Comparison of ENCODE assay signal across 9 cellular contexts in the genomic region with DNA sequence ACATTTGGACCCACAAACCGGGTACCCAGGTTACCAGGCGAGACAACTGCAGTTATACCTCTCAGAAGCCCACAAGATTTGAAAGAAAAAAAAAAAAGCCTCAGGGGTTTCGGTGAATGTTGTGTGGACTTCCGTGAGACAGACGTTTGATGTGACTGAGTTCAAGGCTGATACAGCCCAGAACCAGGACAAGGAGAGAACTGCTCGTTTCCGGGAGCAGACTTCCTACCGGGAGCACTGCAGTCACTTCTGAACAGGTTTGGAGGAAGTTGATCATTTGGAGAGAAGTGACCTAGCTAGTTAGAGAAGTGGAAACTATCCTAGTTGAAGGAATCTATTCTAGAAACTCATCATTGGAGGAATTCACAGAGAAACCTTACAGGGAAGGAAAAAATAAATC. TPM values are rescaled to one million over a fixed set of nuclear protein-coding genes. Genes with fewer than 3 reads are reported as not detected.
DNase-seq lines count a peak whose midpoint lies in the region; ATAC-seq, FAIRE-seq and TF ChIP-seq lines count a peak whose summit lies in the region.
"Had no signal": no experiment of that assay in that cellular context is flagged by ENCODE, and none has a peak within 500 bp of the region (broad histone marks: within the 10 kb centered on the region; RNA-seq: fewer than 3 reads in every experiment).

No MANE protein-coding gene starts in this region.

- peaks cover 54 to 69% of the 10 kb centered on the region in 2 experiments for H3K79me1 ChIP-seq in IMR-90 (ENCODE audit: low read depth in 1 of 2, low read length in 2 of 2)

- H2AK5ac ChIP-seq in IMR-90 (ENCODE audit: low read depth, low read length) = peak overlapping the region; percentile 32

- H3K79me2 ChIP-seq in ACC112 (ENCODE audit: control insufficient read depth, insufficient read depth, low read length, unreplicated experiment) = peaks cover 62% of the 10 kb centered on the region

- H2BK20ac ChIP-seq in IMR-90 (ENCODE audit: low read depth, low read length) = no peak overlapping the region

- no peak overlapping the region for H2BK120ac ChIP-seq in IMR-90 (ENCODE audit: low read depth, low read length)

- no peak for TF ChIP-seq POLR2A in IMR-90 (IDR thresholded peaks at IDR 0.05; ENCODE audit: low read depth, low read length)

- H4K91ac ChIP-seq in IMR-90 (ENCODE audit: insufficient read depth, low read depth, low read length) = 0 out of 2 replicates have a peak overlapping the region, but pooled peaks have one; percentile 8

- H3K4me3 ChIP-seq in ACC112 (ENCODE audit: low read depth, low read length) = peak overlapping the region; percentile 93
- peak overlapping the region; percentile 2; the same call in 1 of the 2 replicates for H3K4me3 ChIP-seq in IMR-90 (ENCODE audit: insufficient read depth, low read depth, low read length)
- peak overlapping the region; percentile 69 for H3K4me3 ChIP-seq in astrocyte of the spinal cord (ENCODE audit: low read depth, low read length)
- no peak overlapping the region for H3K4me3 ChIP-seq in mucosa of stomach (ENCODE audit: low read length)

- in situ Hi-C loops in IMR-90 (cut with MboI; ENCODE audit: low sequenced_read_pairs) (loop anchor here (5.0 kb wide), 1 partner anchor 49 kb away; a partner anchor contains a TSS), astrocyte of the spinal cord (cut with HindIII; ENCODE audit: low sequenced_read_pairs) (no loop called here)

- POLR2A ChIA-PET in IMR-90 (lab: Charles Lee; ENCODE audit: unreplicated experiment) = interaction anchor here (1.0 kb wide), 1 partner anchor 31 kb away, joined by 3 read pairs; no protein-coding TSS in a partner anchor

- H3K9me1 ChIP-seq in IMR-90 (ENCODE audit: insufficient read depth, low read length) = peaks cover 16% of the 10 kb centered on the region; the same call in 1 of the 2 replicates

- ATAC-seq in IMR-90 (ENCODE audit: low read depth) = no peak

- FAIRE-seq in D721Med (lab: Jason Lieb, UNC) = no peak
- FAIRE-seq in RCC 7860 (lab: Jason Lieb, UNC) = no peak

- no CpG with 5 or more reads among the region's 8 CpGs for WGBS in IMR-90 (ENCODE audit: extremely low coverage in 2 of 2, insufficient read length in 1 of 2), 2 experiments

- H2BK15ac ChIP-seq in IMR-90 (ENCODE audit: low read depth, low read length) = no peak overlapping the region

- DNase-seq in IMR-90 (no peak), astrocyte of the spinal cord (ENCODE audit: low read depth, low spot score) (no peak), D721Med (ENCODE audit: insufficient read length, low spot score) (no peak), NCI-H2107 (lab: John Stamatoyannopoulos, UW) (no peak), RCC 7860 (ENCODE audit: low spot score) (no peak)
- no peak for DNase-seq in stimulated activated CD8-positive, alpha-beta memory T cell treated with anti-CD3 and anti-CD28 coated beads, Interleukin-4, amount 100 ng/mL, for 48 hours
- DNase-seq: stimulated activated CD4-positive, alpha-beta T cell treated with anti-CD3 and anti-CD28 coated beads, Interleukin-4, amount 100 ng/mL, for 24 hours had no signal

- H2AFZ ChIP-seq in ACC112 (ENCODE audit: low read length, unreplicated experiment) (no peak overlapping the region), IMR-90 (replicated peaks; ENCODE audit: low read length, poor library complexity) (no peak overlapping the region)

- peak overlapping the region; percentile 91; the same call in 1 of the 2 replicates for H3K4ac ChIP-seq in IMR-90 (ENCODE audit: low read depth, low read length)

- dilution Hi-C loops in IMR-90 (cut with HindIII; ENCODE audit: low sequenced_read_pairs, unreplicated experiment) = no loop called here

- H4K20me1 ChIP-seq in IMR-90 (ENCODE audit: insufficient read depth, low read length) = no peaks in the 10 kb centered on the region

- TF ChIP-seq RAD21 in IMR-90 (IDR thresholded peaks at IDR 0.05; ENCODE audit: low read length) = no peak

- H3K4me1 ChIP-seq in ACC112 (ENCODE audit: control insufficient read depth, insufficient read depth, low read length, unreplicated experiment) (peaks cover 40% of the 10 kb centered on the region), IMR-90 (ENCODE audit: control insufficient read depth, insufficient read depth, low read length) (peaks cover 7% of the 10 kb centered on the region), mucosa of stomach (ENCODE audit: control insufficient read depth, insufficient read depth, low read length) (peaks cover 25% of the 10 kb centered on the region)

- peak overlapping the region; percentile 97 to 98; a peak in 2 of 4 replicates for H4K8ac ChIP-seq in IMR-90 (ENCODE audit: low read depth in 2 of 2, low read length in 2 of 2)

- H3K27me3 ChIP-seq in ACC112 (ENCODE audit: insufficient read depth, low read length) = no peaks in the 10 kb centered on the region
- H3K27me3 ChIP-seq in IMR-90 (ENCODE audit: control insufficient read depth, insufficient read depth, low read length) = no peaks in the 10 kb centered on the region
- no peaks in the 10 kb centered on the region for H3K27me3 ChIP-seq in mucosa of stomach (ENCODE audit: control insufficient read depth, insufficient read depth, low read length)

- peak overlapping the region; percentile 84 for H3K4me2 ChIP-seq in IMR-90 (ENCODE audit: low read depth, low read length)

- H3K56ac ChIP-seq in IMR-90 (ENCODE audit: extremely low read depth, insufficient read depth, low read length) = no peak overlapping the region

- peak overlapping the region; percentile 95 for H3K14ac ChIP-seq in IMR-90 (replicated peaks; ENCODE audit: low read depth, low read length)

- H3K36me3 ChIP-seq in ACC112 (ENCODE audit: insufficient read depth, low read length) (no peaks in the 10 kb centered on the region), IMR-90 (ENCODE audit: control insufficient read depth, insufficient read depth, low read length) (peaks cover under 1% of the 10 kb centered on the region; the same call in 1 of the 2 replicates), mucosa of stomach (ENCODE audit: control insufficient read depth, insufficient read depth, low read length) (no peaks in the 10 kb centered on the region)

- H3K9me3 ChIP-seq in IMR-90 (ENCODE audit: control insufficient read depth, insufficient read depth, low read length) = no peaks in the 10 kb centered on the region
- no peaks in the 10 kb centered on the region for H3K9me3 ChIP-seq in mucosa of stomach (ENCODE audit: control insufficient read depth, low read length)

- H3K27ac ChIP-seq in ACC112 (ENCODE audit: low read depth, low read length) = no peak overlapping the region
- H3K27ac ChIP-seq in IMR-90 (ENCODE audit: insufficient read depth, low read length) = no peak overlapping the region

- H2BK5ac ChIP-seq in IMR-90 (ENCODE audit: low read depth, low read length, poor library complexity, severe bottlenecking) = no peak overlapping the region

- CTCF ChIA-PET in IMR-90 (lab: Yijun Ruan, JAX) = no interaction called here

- H4K5ac ChIP-seq in IMR-90 (ENCODE audit: low read depth, low read length) = no peak overlapping the region

- peak overlapping the region; percentile 54 for H3K9ac ChIP-seq in IMR-90 (ENCODE audit: low read depth, low read length)
- H3K9ac ChIP-seq in mucosa of stomach (ENCODE audit: low read length) = peak overlapping the region; percentile 78

- BruUV-seq in IMR-90 (replicated peaks; lab: Mats Ljungman, UMichigan) = no TSS peak

- intact Hi-C loops in IMR-90 (cut with micrococcal nuclease) = loop anchor here (2.0 kb wide), 1 partner anchor 52 kb away; a partner anchor contains a TSS

- H2AK9ac ChIP-seq in IMR-90 (replicated peaks; ENCODE audit: low read depth, low read length, poor library complexity) = peak overlapping the region; percentile 89

- no peak overlapping the region for H3K18ac ChIP-seq in IMR-90 (ENCODE audit: low read depth, low read length)

- no peak overlapping the region for H3K23ac ChIP-seq in IMR-90 (ENCODE audit: low read depth, low read length)

- no peak for TF ChIP-seq CTCF in IMR-90 (conservative IDR thresholded peaks at IDR 0.05; ENCODE audit: low read depth, low read length)
- TF ChIP-seq CTCF in astrocyte of the spinal cord (IDR thresholded peaks at IDR 0.05; ENCODE audit: low read depth, low read length) = no peak
- no peak for TF ChIP-seq CTCF in D721Med (IDR thresholded peaks at IDR 0.05; ENCODE audit: insufficient read depth, missing control alignments)

TF ChIP-seq in IMR-90, 13 proteins besides CTCF, POLR2A, EP300 and RAD21 (continues in another document):
- TF ChIP-seq CEBPB (IDR thresholded peaks at IDR 0.05; ENCODE audit: low read depth, low read length) = no peak
- TF ChIP-seq, protein P1, sequence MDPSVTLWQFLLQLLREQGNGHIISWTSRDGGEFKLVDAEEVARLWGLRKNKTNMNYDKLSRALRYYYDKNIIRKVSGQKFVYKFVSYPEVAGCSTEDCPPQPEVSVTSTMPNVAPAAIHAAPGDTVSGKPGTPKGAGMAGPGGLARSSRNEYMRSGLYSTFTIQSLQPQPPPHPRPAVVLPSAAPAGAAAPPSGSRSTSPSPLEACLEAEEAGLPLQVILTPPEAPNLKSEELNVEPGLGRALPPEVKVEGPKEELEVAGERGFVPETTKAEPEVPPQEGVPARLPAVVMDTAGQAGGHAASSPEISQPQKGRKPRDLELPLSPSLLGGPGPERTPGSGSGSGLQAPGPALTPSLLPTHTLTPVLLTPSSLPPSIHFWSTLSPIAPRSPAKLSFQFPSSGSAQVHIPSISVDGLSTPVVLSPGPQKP (IDR thresholded peaks at IDR 0.05; ENCODE audit: borderline replicate concordance, low read depth, low read length) = no peak
- TF ChIP-seq MXI1 (IDR thresholded peaks at IDR 0.05; ENCODE audit: borderline replicate concordance, low read depth, low read length) = no peak

RNA-seq across cellular contexts. Expression of a gene that starts 0.8 kb away (rescaled TPM):
- 60.8 and 66.7 TPM in 2 replicates for total RNA-seq in IMR-90 (2012; rRNA removed)
- polyA plus RNA-seq in IMR-90 (2012; rRNA removed) = 92.2 and 102 TPM in 2 replicates
- 87.1 and 119 TPM in 2 replicates for polyA plus RNA-seq in IMR-90 (2012; cell fraction: cytosol; rRNA removed)
- polyA plus RNA-seq in IMR-90 (2012; cell fraction: nucleus; rRNA removed; ENCODE audit: low replicate concordance) = 15.6 and 33.4 TPM in 2 replicates

RNA-seq across cellular contexts. Expression of a gene that starts 3.3 kb away (rescaled TPM):
- total RNA-seq in IMR-90 (2012; rRNA removed) = 16.5 and 20.0 TPM in 2 replicates
- 12.6 and 14.7 TPM in 2 replicates for polyA plus RNA-seq in IMR-90 (2012; rRNA removed)
- 8.9 and 10.2 TPM in 2 replicates for polyA plus RNA-seq in IMR-90 (2012; cell fraction: cytosol; rRNA removed)
- 19.2 and 37.2 TPM in 2 replicates for polyA plus RNA-seq in IMR-90 (2012; cell fraction: nucleus; rRNA removed; ENCODE audit: low replicate concordance)

RNA-seq across cellular contexts. Expression of a gene that starts 13.0 kb away (rescaled TPM):
- 0.54 and 1.7 TPM in 2 replicates for total RNA-seq in IMR-90 (2012; rRNA removed)
- 1.8 and 2.1 TPM in 2 replicates for polyA plus RNA-seq in IMR-90 (2012; rRNA removed)
- polyA plus RNA-seq in IMR-90 (2012; cell fraction: cytosol; rRNA removed) = 0.40 and 1.2 TPM in 2 replicates
- polyA plus RNA-seq in IMR-90 (2012; cell fraction: nucleus; rRNA removed; ENCODE audit: low replicate concordance) = 0.95 and 0.96 TPM in 2 replicates

RNA-seq across cellular contexts. Expression of a gene that starts 26.0 kb away (rescaled TPM):
- total RNA-seq in IMR-90 (2012; rRNA removed) = not detected in 2 replicates
- not detected in 2 replicates for polyA plus RNA-seq in IMR-90 (2012; rRNA removed)
- polyA plus RNA-seq in IMR-90 (2012; cell fraction: cytosol; rRNA removed) = not detected in 2 replicates
- 0.10 and 0.12 TPM in 2 replicates for polyA plus RNA-seq in IMR-90 (2012; cell fraction: nucleus; rRNA removed; ENCODE audit: low replicate concordance)

RNA-seq across cellular contexts. Expression of a gene that starts 51.3 kb away (rescaled TPM):
- total RNA-seq in IMR-90 (2012; rRNA removed) = 4.5 and 4.7 TPM in 2 replicates
- polyA plus RNA-seq in IMR-90 (2012; rRNA removed) = 34.6 and 35.5 TPM in 2 replicates
- polyA plus RNA-seq in IMR-90 (2012; cell fraction: cytosol; rRNA removed) = 14.5 and 50.4 TPM in 2 replicates
- 32.0 and 33.9 TPM in 2 replicates for polyA plus RNA-seq in IMR-90 (2012; cell fraction: nucleus; rRNA removed; ENCODE audit: low replicate concordance)
